In genomic region chr5:163941068-163941467, GRCh38 we compare ENCODE assay signal across 21 cellular contexts.
DNase-seq lines count a peak whose midpoint lies in the region; ATAC-seq and TF ChIP-seq lines count a peak whose summit lies in the region.
"Had no signal": no experiment of that assay in that cellular context is flagged by ENCODE, and none has a peak within 500 bp of the region (broad histone marks: within the 10 kb centered on the region; RNA-seq: fewer than 3 reads in every experiment).

No MANE protein-coding gene starts in this region.

- H3K36me3 ChIP-seq in BLaER1 treated with 17β-estradiol and CSF1 and Interleukin-3, amounts not matched to agents 10 nM and 100 nM: no peaks in the 10 kb centered on the region
- H3K36me3 ChIP-seq in suprapubic skin: no peaks in the 10 kb centered on the region
- H3K36me3 ChIP-seq: MG63 had no signal

- WGBS in suprapubic skin: 68% methylated on average over 4 of the region's 4 CpGs

- peak overlapping the region in 9 of 11 experiments; percentile 4 to 55 (median 24); a peak in 11 of 22 replicates for H3K4me2 ChIP-seq in BLaER1 treated with 17β-estradiol and CSF1 and Interleukin-3, amounts not matched to agents 10 nM and 100 nM
- H3K4me2 ChIP-seq: GM23338, SK-N-SH had no signal

- H3K27me3 ChIP-seq in BLaER1 treated with 17β-estradiol and CSF1 and Interleukin-3, amounts not matched to agents 10 nM and 100 nM: no peaks in the 10 kb centered on the region
- H3K27me3 ChIP-seq in suprapubic skin: no peaks in the 10 kb centered on the region

- no peak overlapping the region for H3K4me3 ChIP-seq in BLaER1 treated with 17β-estradiol and CSF1 and Interleukin-3, amounts not matched to agents 10 nM and 100 nM
- no peak overlapping the region for H3K4me3 ChIP-seq in suprapubic skin
- H3K4me3 ChIP-seq: GM23338, MG63 had no signal

- peaks cover 8 to 35% (median 16%) of the 10 kb centered on the region in 10 experiments; a peak in 18 of 20 replicates for H3K4me1 ChIP-seq in BLaER1 treated with 17β-estradiol and CSF1 and Interleukin-3, amounts not matched to agents 10 nM and 100 nM
- H3K4me1 ChIP-seq in suprapubic skin: no peaks in the 10 kb centered on the region

- no peak for TF ChIP-seq CTCF in suprapubic skin (IDR thresholded peaks at IDR 0.05)

- no peak for TF ChIP-seq POLR2A in suprapubic skin (IDR thresholded peaks at IDR 0.05)

- no peak overlapping the region for H3K9ac ChIP-seq in BLaER1 treated with 17β-estradiol and CSF1 and Interleukin-3, amounts not matched to agents 10 nM and 100 nM
- H3K9ac ChIP-seq: SK-N-SH had no signal

- H4K20me1 ChIP-seq in BLaER1 treated with 17β-estradiol and CSF1 and Interleukin-3, amounts not matched to agents 10 nM and 100 nM: no peaks in the 10 kb centered on the region

- TF ChIP-seq EP300 in suprapubic skin (IDR thresholded peaks at IDR 0.05): no peak

- DNase-seq in MV-4-11 (lab: John Stamatoyannopoulos, UW): peak; percentile 54
- no peak for DNase-seq in DMS79 treated with DMSO at 0.1 percent for 48 hours (lab: John Stamatoyannopoulos, UW)
- no peak for DNase-seq in suprapubic skin (ENCODE audit: low spot score in 2 of 2)
- DNase-seq: 8988T; CD8-positive, alpha-beta T cell; DMS79; MG63; NCI-H1417 treated with DMSO at 0.1 percent for 48 hours; NCI-H2029; NCI-H2171 treated with DMSO at 0.1 percent for 48 hours; NCI-H748 treated with DMSO at 0.1 percent for 48 hours; Right ventricle myocardium superior; SK-N-SH; T-cell; T-helper 9 cell had no signal

- H3K27ac ChIP-seq in BLaER1 treated with 17β-estradiol and CSF1 and Interleukin-3, amounts not matched to agents 10 nM and 100 nM: no peak overlapping the region; a peak in 1 of 22 replicates
- H3K27ac ChIP-seq in suprapubic skin: no peak overlapping the region

- peaks cover 0 to 24% (median 0%) of the 10 kb centered on the region in 11 experiments; a peak in 2 of 22 replicates for H3K9me3 ChIP-seq in BLaER1 treated with 17β-estradiol and CSF1 and Interleukin-3, amounts not matched to agents 10 nM and 100 nM (replicated peaks in 1 of 11)
- H3K9me3 ChIP-seq in suprapubic skin: no peaks in the 10 kb centered on the region
- H3K9me3 ChIP-seq: MG63, SK-N-SH had no signal

- ATAC-seq in GM21529 (IDR thresholded peaks at IDR 0.05; ENCODE audit: unreplicated experiment): peak; percentile 38
- ATAC-seq in HG03378 (IDR thresholded peaks at IDR 0.05; ENCODE audit: unreplicated experiment): peak; percentile 43
- no peak for ATAC-seq in HG03097 (IDR thresholded peaks at IDR 0.05; ENCODE audit: low FRiP score, unreplicated experiment)
- no peak for ATAC-seq in HG02763 (IDR thresholded peaks at IDR 0.05; ENCODE audit: unreplicated experiment)
- ATAC-seq: CD8-positive, alpha-beta T cell; GM23338; T-cell had no signal

Comparison
In these comparisons a context has a peak if more than half of its experiments do, and no peak if none do; other contexts are left out.
1. ATAC-seq: peak in GM21529 (single experiment) and HG03378 (single experiment); none in HG03097 (single experiment) and HG02763 (single experiment).